Comparison of ENCODE assay signal across 35 cellular contexts in the genomic region with DNA sequence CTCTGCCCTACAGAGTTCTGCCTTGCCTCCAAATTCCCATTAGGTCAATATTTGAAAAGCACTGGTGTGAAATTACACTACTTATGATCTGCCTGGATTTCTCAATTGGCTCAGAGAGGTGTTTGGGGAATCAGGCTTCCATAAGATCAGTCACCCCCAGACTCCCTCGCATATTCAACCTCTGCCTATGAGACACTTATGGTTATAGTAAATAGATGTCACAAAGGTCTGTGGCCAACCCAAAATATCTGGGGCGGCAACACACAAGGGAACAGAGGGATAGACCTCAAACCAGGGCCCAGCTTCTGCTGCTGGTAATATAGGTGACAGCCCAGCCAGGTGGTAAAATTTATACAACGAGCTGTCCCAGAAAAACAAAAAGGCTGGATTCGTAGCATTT.
"Had no signal": no experiment of that assay in that cellular context is flagged by ENCODE, and none has a peak within 500 bp of the region (broad histone marks: within the 10 kb centered on the region; RNA-seq: fewer than 3 reads in every experiment).

No MANE protein-coding gene starts in this region.

- H3K4me3 ChIP-seq: ascending aorta, cardiac muscle cell had no signal

- H3K27me3 Mint-ChIP-seq: activated CD4-positive, alpha-beta memory T cell treated with anti-CD3 and anti-CD28 coated beads for 36 hours; activated CD4-positive, alpha-beta T cell treated with anti-CD3 and anti-CD28 coated beads, Interleukin-2, amount 10 ng/mL, durations not matched to agents 24 days and 14 days; activated naive CD4-positive, alpha-beta T cell treated with anti-CD3 and anti-CD28 coated beads, Interleukin-2, amount 50 U/mL, for 24 hours; activated naive CD8-positive, alpha-beta T cell had no signal

- H3K36me3 ChIP-seq: ascending aorta, cardiac muscle cell had no signal

- H3K36me3 Mint-ChIP-seq: activated CD4-positive, alpha-beta memory T cell treated with anti-CD3 and anti-CD28 coated beads for 36 hours; activated naive CD4-positive, alpha-beta T cell treated with anti-CD3 and anti-CD28 coated beads, Interleukin-2, amount 10 ng/mL, durations not matched to agents 7 days and 5 days; activated naive CD4-positive, alpha-beta T cell treated with anti-CD3 and anti-CD28 coated beads, Interleukin-2, amount 50 U/mL, for 24 hours; activated naive CD8-positive, alpha-beta T cell; activated naive CD8-positive, alpha-beta T cell treated with anti-CD3 and anti-CD28 coated beads, Interleukin-2, amount 10 ng/mL, durations not matched to agents 7 days and 5 days; brain had no signal

- H3K9me3 ChIP-seq: ascending aorta had no signal

- H3K4me1 Mint-ChIP-seq: activated B cell treated with CpG ODN at 0.5 μM for 24 hours; activated CD4-positive, alpha-beta T cell treated with anti-CD3 and anti-CD28 coated beads, Interleukin-2, amount 10 ng/mL, durations not matched to agents 24 days and 14 days; activated naive CD4-positive, alpha-beta T cell treated with anti-CD3 and anti-CD28 coated beads, Interleukin-2, amount 10 ng/mL, durations not matched to agents 7 days and 5 days; activated naive CD4-positive, alpha-beta T cell treated with anti-CD3 and anti-CD28 coated beads, Interleukin-2, amount 50 U/mL, for 24 hours; activated naive CD8-positive, alpha-beta T cell treated with anti-CD3 and anti-CD28 coated beads, Interleukin-2, amount 10 ng/mL, durations not matched to agents 7 days and 5 days; activated naive CD8-positive, alpha-beta T cell treated with anti-CD3 and anti-CD28 coated beads, Interleukin-2, amount 50 U/mL, for 24 hours; central memory CD8-positive, alpha-beta T cell had no signal

- H3K27ac Mint-ChIP-seq: activated B cell treated with CpG ODN at 0.5 μM for 24 hours; activated CD4-positive, alpha-beta memory T cell treated with anti-CD3 and anti-CD28 coated beads for 36 hours; activated CD4-positive, alpha-beta T cell treated with anti-CD3 and anti-CD28 coated beads, Interleukin-2, amount 10 ng/mL, durations not matched to agents 24 days and 14 days; activated CD8-positive, alpha-beta T cell treated with anti-CD3 and anti-CD28 coated beads for 36 hours; activated naive CD4-positive, alpha-beta T cell treated with anti-CD3 and anti-CD28 coated beads, Interleukin-2, amount 10 ng/mL, durations not matched to agents 7 days and 5 days; activated naive CD4-positive, alpha-beta T cell treated with anti-CD3 and anti-CD28 coated beads, Interleukin-2, amount 50 U/mL, for 24 hours; activated naive CD8-positive, alpha-beta T cell; activated naive CD8-positive, alpha-beta T cell treated with anti-CD3 and anti-CD28 coated beads, Interleukin-2, amount 10 ng/mL, durations not matched to agents 7 days and 5 days; activated naive CD8-positive, alpha-beta T cell treated with anti-CD3 and anti-CD28 coated beads, Interleukin-2, amount 50 U/mL, for 24 hours; activated T-cell treated with anti-CD3 and anti-CD28 coated beads, Interleukin-2, amount 50 U/mL, for 72 hours; activated T-helper 2 cell treated with anti-CD3 and anti-CD28 coated beads, Interferon-gamma antibody, Interleukin-2, Interleukin-4, amounts not matched to agents 10 μg/mL and 5 μg/mL and 100 μg/mL, durations not matched to agents 14 hours and 24 hours and 36 hours; T-helper 1 cell treated with Interleukin-12 subunit alpha and Interleukin-12 subunit beta and Interleukin-4 antibody, amounts not matched to agents 30 μg/mL and 1 μg/mL, for 36 hours; T-helper 2 cell treated with Interferon-gamma antibody and Interleukin-4, amounts not matched to agents 5 μg/mL and 100 μg/mL, for 36 hours had no signal

- H3K27ac ChIP-seq: ascending aorta, cardiac muscle cell, VCaP had no signal

- DNase-seq: activated B cell treated with CpG ODN at 0.5 μM for 24 hours; activated CD4-positive, alpha-beta memory T cell treated with anti-CD3 and anti-CD28 coated beads for 36 hours; activated CD4-positive, alpha-beta T cell treated with anti-CD3 and anti-CD28 coated beads for 4 hours; activated CD4-positive, alpha-beta T cell treated with anti-CD3 and anti-CD28 coated beads, Interleukin-2, amount 10 ng/mL, durations not matched to agents 24 days and 14 days; activated CD4-positive, alpha-beta T cell treated with anti-CD3 and anti-CD28 coated beads, Interleukin-2, amount 50 U/mL, for 1 hour; activated CD4-positive, alpha-beta T cell treated with anti-CD3 and anti-CD28 coated beads, Interleukin-2, amount 50 U/mL, for 4 hours; activated CD4-positive, CD25-positive, alpha-beta regulatory T cell treated with anti-CD3 and anti-CD28 coated beads, Interleukin-2, amount 50 U/mL, for 72 hours; activated CD8-positive, alpha-beta memory T cell treated with anti-CD3 and anti-CD28 coated beads, Interleukin-2, amount 50 U/mL, for 4 hours; activated CD8-positive, alpha-beta T cell treated with anti-CD3 and anti-CD28 coated beads for 36 hours; activated effector memory CD4-positive, alpha-beta T cell treated with Interleukin-2 at 50 U/mL for 16 hours; activated gamma-delta T cell; activated naive CD4-positive, alpha-beta T cell treated with anti-CD3 and anti-CD28 coated beads, Interleukin-2, amount 10 ng/mL, durations not matched to agents 7 days and 5 days; activated naive CD4-positive, alpha-beta T cell treated with Interleukin-2 at 50 U/mL for 16 hours; activated naive CD8-positive, alpha-beta T cell treated with anti-CD3 and anti-CD28 coated beads, Interleukin-2, amount 10 ng/mL, durations not matched to agents 7 days and 5 days; activated naive CD8-positive, alpha-beta T cell treated with anti-CD3 and anti-CD28 coated beads, Interleukin-2, amount 50 U/mL, for 24 hours; activated T-cell treated with anti-CD3 and anti-CD28 coated beads for 4 hours; activated T-cell treated with anti-CD3 and anti-CD28 coated beads, Interleukin-2, amount 50 U/mL, for 1 hour; activated T-cell treated with anti-CD3 and anti-CD28 coated beads, Interleukin-2, amount 50 U/mL, for 4 hours; activated T-cell treated with anti-CD3 and anti-CD28 coated beads, Interleukin-2, amount 50 U/mL, for 72 hours; amygdala; anterior cingulate cortex; caudate nucleus; cerebellar nuclear complex; T-helper 2 cell; T-helper 9 cell had no signal

- H3K4me3 Mint-ChIP-seq: activated B cell treated with CpG ODN at 0.5 μM for 24 hours; activated CD4-positive, alpha-beta memory T cell treated with anti-CD3 and anti-CD28 coated beads for 36 hours; activated CD4-positive, alpha-beta T cell treated with anti-CD3 and anti-CD28 coated beads, Interleukin-2, amount 10 ng/mL, durations not matched to agents 24 days and 14 days; activated CD8-positive, alpha-beta T cell treated with anti-CD3 and anti-CD28 coated beads for 36 hours; activated naive CD4-positive, alpha-beta T cell treated with anti-CD3 and anti-CD28 coated beads, Interleukin-2, amount 10 ng/mL, durations not matched to agents 7 days and 5 days; activated naive CD4-positive, alpha-beta T cell treated with anti-CD3 and anti-CD28 coated beads, Interleukin-2, amount 50 U/mL, for 24 hours; activated naive CD8-positive, alpha-beta T cell; activated naive CD8-positive, alpha-beta T cell treated with anti-CD3 and anti-CD28 coated beads, Interleukin-2, amount 10 ng/mL, durations not matched to agents 7 days and 5 days; activated naive CD8-positive, alpha-beta T cell treated with anti-CD3 and anti-CD28 coated beads, Interleukin-2, amount 50 U/mL, for 24 hours; activated T-cell treated with anti-CD3 and anti-CD28 coated beads, Interleukin-2, amount 50 U/mL, for 4 hours; activated T-cell treated with anti-CD3 and anti-CD28 coated beads, Interleukin-2, amount 50 U/mL, for 72 hours; brain; central memory CD8-positive, alpha-beta T cell; T-helper 1 cell treated with Interleukin-12 subunit alpha and Interleukin-12 subunit beta and Interleukin-4 antibody, amounts not matched to agents 30 μg/mL and 1 μg/mL, for 36 hours; T-helper 2 cell treated with Interferon-gamma antibody and Interleukin-4, amounts not matched to agents 5 μg/mL and 100 μg/mL, for 36 hours had no signal

- H3K27me3 ChIP-seq: ascending aorta, cardiac muscle cell had no signal

- H3K9me3 Mint-ChIP-seq: activated B cell treated with CpG ODN at 0.5 μM for 24 hours; activated CD4-positive, alpha-beta memory T cell treated with anti-CD3 and anti-CD28 coated beads for 36 hours; activated CD4-positive, alpha-beta T cell treated with anti-CD3 and anti-CD28 coated beads, Interleukin-2, amount 10 ng/mL, durations not matched to agents 24 days and 14 days; activated CD8-positive, alpha-beta T cell treated with anti-CD3 and anti-CD28 coated beads for 36 hours; activated naive CD4-positive, alpha-beta T cell treated with anti-CD3 and anti-CD28 coated beads, Interleukin-2, amount 10 ng/mL, durations not matched to agents 7 days and 5 days; activated naive CD4-positive, alpha-beta T cell treated with anti-CD3 and anti-CD28 coated beads, Interleukin-2, amount 50 U/mL, for 24 hours; activated naive CD8-positive, alpha-beta T cell treated with anti-CD3 and anti-CD28 coated beads, Interleukin-2, amount 10 ng/mL, durations not matched to agents 7 days and 5 days; activated naive CD8-positive, alpha-beta T cell treated with anti-CD3 and anti-CD28 coated beads, Interleukin-2, amount 50 U/mL, for 24 hours; activated T-cell treated with anti-CD3 and anti-CD28 coated beads, Interleukin-2, amount 50 U/mL, for 4 hours; activated T-cell treated with anti-CD3 and anti-CD28 coated beads, Interleukin-2, amount 50 U/mL, for 72 hours; activated T-helper 2 cell treated with anti-CD3 and anti-CD28 coated beads, Interferon-gamma antibody, Interleukin-2, Interleukin-4, amounts not matched to agents 10 μg/mL and 5 μg/mL and 100 μg/mL, durations not matched to agents 14 hours and 24 hours and 36 hours; central memory CD8-positive, alpha-beta T cell; T-helper 1 cell treated with Interleukin-12 subunit alpha and Interleukin-12 subunit beta and Interleukin-4 antibody, amounts not matched to agents 30 μg/mL and 1 μg/mL, for 36 hours; T-helper 2 cell treated with Interferon-gamma antibody and Interleukin-4, amounts not matched to agents 5 μg/mL and 100 μg/mL, for 36 hours had no signal
